9 cellular contexts compared by ENCODE assay signal in the genomic region with DNA sequence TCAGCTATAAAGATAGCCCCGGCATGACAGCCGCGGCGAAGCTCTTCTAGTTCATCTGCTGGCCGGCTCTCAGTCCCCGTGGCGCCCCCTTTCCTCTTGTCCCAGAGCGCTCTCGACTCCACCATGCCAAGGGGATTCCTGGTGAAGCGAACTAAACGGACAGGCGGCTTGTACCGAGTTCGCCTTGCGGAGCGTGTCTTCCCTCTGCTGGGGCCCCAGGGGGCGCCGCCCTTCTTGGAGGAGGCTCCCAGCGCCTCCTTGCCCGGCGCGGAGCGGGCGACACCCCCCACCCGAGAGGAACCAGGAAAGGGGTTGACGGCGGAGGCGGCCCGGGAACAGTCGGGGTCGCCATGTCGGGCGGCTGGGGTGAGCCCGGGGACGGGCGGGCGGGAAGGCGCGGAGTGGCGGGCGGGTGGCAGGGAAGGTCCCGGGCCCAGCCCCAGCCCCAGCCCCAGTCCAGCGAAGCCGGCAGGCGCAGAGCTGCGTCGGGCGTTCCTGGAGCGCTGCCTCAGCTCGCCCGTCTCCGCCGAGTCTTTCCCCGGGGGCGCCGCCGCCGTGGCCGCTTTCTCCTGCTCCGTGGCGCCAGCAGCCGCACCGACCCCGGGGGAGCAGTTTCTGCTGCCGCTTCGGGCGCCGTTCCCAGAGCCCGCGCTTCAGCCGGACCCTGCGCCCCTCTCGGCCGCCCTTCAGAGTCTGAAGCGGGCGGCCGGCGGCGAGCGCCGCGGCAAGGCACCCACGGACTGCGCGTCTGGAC. TPM values are rescaled to one million over a fixed set of nuclear protein-coding genes. Genes with fewer than 3 reads are reported as not detected.
DNase-seq lines count a peak whose midpoint lies in the region; ATAC-seq and TF ChIP-seq lines count a peak whose summit lies in the region.
"Had no signal": no experiment of that assay in that cellular context is flagged by ENCODE, and none has a peak within 500 bp of the region (broad histone marks: within the 10 kb centered on the region; RNA-seq: fewer than 3 reads in every experiment).

A gene with protein sequence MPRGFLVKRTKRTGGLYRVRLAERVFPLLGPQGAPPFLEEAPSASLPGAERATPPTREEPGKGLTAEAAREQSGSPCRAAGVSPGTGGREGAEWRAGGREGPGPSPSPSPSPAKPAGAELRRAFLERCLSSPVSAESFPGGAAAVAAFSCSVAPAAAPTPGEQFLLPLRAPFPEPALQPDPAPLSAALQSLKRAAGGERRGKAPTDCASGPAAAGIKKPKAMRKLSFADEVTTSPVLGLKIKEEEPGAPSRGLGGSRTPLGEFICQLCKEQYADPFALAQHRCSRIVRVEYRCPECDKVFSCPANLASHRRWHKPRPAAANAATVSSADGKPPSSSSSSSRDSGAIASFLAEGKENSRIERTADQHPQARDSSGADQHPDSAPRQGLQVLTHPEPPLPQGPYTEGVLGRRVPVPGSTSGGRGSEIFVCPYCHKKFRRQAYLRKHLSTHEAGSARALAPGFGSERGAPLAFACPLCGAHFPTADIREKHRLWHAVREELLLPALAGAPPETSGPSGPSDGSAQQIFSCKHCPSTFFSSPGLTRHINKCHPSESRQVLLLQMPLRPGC (plus strand): TSS at position 35 of the 754 bp plus-strand sequence. CDS start 89 bp downstream, at position 124.

- DNase-seq in AG10803 (ENCODE audit: low read depth): no peak
- DNase-seq in activated CD4-positive, CD25-positive, alpha-beta regulatory T cell treated with anti-CD3 and anti-CD28 coated beads, Interleukin-2, amount 50 U/mL, for 72 hours: peak; percentile 31
- DNase-seq in fibroblast of pulmonary artery (ENCODE audit: low read depth): peak; percentile 21
- no peak for DNase-seq in osteoblast (ENCODE audit: insufficient read length, low spot score, missing footprints)
- DNase-seq in NOMO-1 (lab: John Stamatoyannopoulos, UW; ENCODE audit: unreplicated experiment in 2 of 2): no peak

- no peaks in the 10 kb centered on the region for H3K36me3 ChIP-seq in osteoblast (ENCODE audit: insufficient read depth, low read length)

- H3K9me3 ChIP-seq in osteoblast (ENCODE audit: low read depth, low read length): no peaks in the 10 kb centered on the region

- peak within 1 kb of the TSS; percentile 83 for H3K4me2 ChIP-seq in osteoblast (ENCODE audit: insufficient read depth, low read length)

- H3K79me2 ChIP-seq in osteoblast (ENCODE audit: insufficient read depth, low read length): no peaks in the 10 kb centered on the region

- H3K4me1 ChIP-seq in osteoblast (ENCODE audit: insufficient read depth, low read length): peaks cover 14% of the 10 kb centered on the region

- peaks cover 60% of the 10 kb centered on the region for H3K27me3 ChIP-seq in osteoblast (ENCODE audit: insufficient read depth, low read length)

- H3K4me3 ChIP-seq in AG10803 (ENCODE audit: low read length) (peak within 1 kb of the TSS; percentile 58), fibroblast of pulmonary artery (replicated peaks; ENCODE audit: low read depth, low read length) (peak within 1 kb of the TSS; percentile 57), osteoblast (ENCODE audit: insufficient read depth, low read length) (peak within 1 kb of the TSS; percentile 69)

- peak within 1 kb of the TSS; percentile 58 for H2AFZ ChIP-seq in osteoblast (ENCODE audit: low read length)

- no peak within 1 kb of the TSS for H3K27ac ChIP-seq in osteoblast (ENCODE audit: low read depth, low read length)

- peaks cover 5% of the 10 kb centered on the region for H4K20me1 ChIP-seq in osteoblast (ENCODE audit: insufficient read depth, low read length)

- no peak for TF ChIP-seq CTCF in AG10803 (conservative IDR thresholded peaks at IDR 0.05; ENCODE audit: low read length)
- no peak for TF ChIP-seq CTCF in fibroblast of pulmonary artery (IDR thresholded peaks at IDR 0.05; ENCODE audit: low read length, missing control alignments)
- TF ChIP-seq CTCF in osteoblast (IDR thresholded peaks at IDR 0.05; ENCODE audit: extremely low read depth, low read depth, low read length): no peak

- ATAC-seq in GM18909 (IDR thresholded peaks at IDR 0.05; ENCODE audit: poor library complexity, unreplicated experiment) (peak; percentile 33), HG03442 (IDR thresholded peaks at IDR 0.05; ENCODE audit: unreplicated experiment) (peak; percentile 13), HG02970 (IDR thresholded peaks at IDR 0.05; ENCODE audit: low FRiP score, unreplicated experiment) (no peak)

RNA-seq across cellular contexts. Expression of the gene that starts here (rescaled TPM):
- not detected in 2 replicates for total RNA-seq in osteoblast
- total RNA-seq: myocyte had no signal

Comparison
In these comparisons a context has a peak if more than half of its experiments do, and no peak if none do; other contexts are left out.
1. DNase-seq: peak in activated CD4-positive, CD25-positive, alpha-beta regulatory T cell treated with anti-CD3 and anti-CD28 coated beads, Interleukin-2, amount 50 U/mL, for 72 hours (single experiment) and fibroblast of pulmonary artery (single experiment); none in AG10803 (single experiment), osteoblast (single experiment) and NOMO-1 (0 of 2).
2. Peak in every context shown above with its lines, with median percentiles within 50 percentile points of each other: H3K4me3 ChIP-seq.